In genomic region chr11:91299980-91300379, GRCh38 we compare ENCODE assay signal across 15 cellular contexts.
DNase-seq lines count a peak whose midpoint lies in the region; ATAC-seq, FAIRE-seq and TF ChIP-seq lines count a peak whose summit lies in the region.
"Had no signal": no experiment of that assay in that cellular context is flagged by ENCODE, and none has a peak within 500 bp of the region (broad histone marks: within the 10 kb centered on the region; RNA-seq: fewer than 3 reads in every experiment).

No MANE protein-coding gene starts in this region.

- FAIRE-seq in kidney (lab: Jason Lieb, UNC), result no peak
- FAIRE-seq: GM18507, H1, keratinocyte had no signal

- TF ChIP-seq CTCF in astrocyte of the cerebellum (IDR thresholded peaks at IDR 0.05; ENCODE audit: low read depth, low read length, missing control alignments) (no peak), kidney (IDR thresholded peaks at IDR 0.05; ENCODE audit: borderline replicate concordance, extremely low read depth, insufficient read depth) (no peak)

- H3K36me3 ChIP-seq in kidney (ENCODE audit: control insufficient read depth in 1 of 2, insufficient read depth in 2 of 2, low read length in 2 of 2), result no peaks in the 10 kb centered on the region

- ATAC-seq in GM19397 (IDR thresholded peaks at IDR 0.05; ENCODE audit: unreplicated experiment) (peak; percentile 44), HG03342 (IDR thresholded peaks at IDR 0.05; ENCODE audit: unreplicated experiment) (peak; percentile 63)
- ATAC-seq: natural killer cell had no signal

- no peaks in the 10 kb centered on the region for H3K4me1 ChIP-seq in kidney (ENCODE audit: control insufficient read depth in 1 of 2, insufficient read depth in 1 of 2, low read depth in 1 of 2, low read length in 2 of 2)

- H3K9me3 ChIP-seq in kidney (ENCODE audit: control insufficient read depth in 1 of 2, low read length in 2 of 2), result no peaks in the 10 kb centered on the region

- DNase-seq in astrocyte of the cerebellum (ENCODE audit: low read depth), result peak; percentile 22
- DNase-seq in smooth muscle cell of the brain vasculature (ENCODE audit: low read depth, low spot score), result peak; percentile 2
- no peak for DNase-seq in GM03348 (ENCODE audit: low spot score)
- DNase-seq in kidney, result no peak
- DNase-seq in NCI-H2227 (lab: John Stamatoyannopoulos, UW; ENCODE audit: unreplicated experiment), result no peak
- DNase-seq: aorta, DMS 273 treated with DMSO at 0.1 percent for 48 hours, natural killer cell, NCI-H2081 treated with DMSO at 0.1 percent for 48 hours had no signal

- intact Hi-C loops in kidney (cut with DNase I), result no loop called here

- in situ Hi-C loops in astrocyte of the cerebellum (cut with HindIII; ENCODE audit: low sequenced_read_pairs), result no loop called here

- H3K9ac ChIP-seq in kidney (ENCODE audit: low read length in 2 of 2), result no peak overlapping the region

- no peak overlapping the region for H3K4me3 ChIP-seq in astrocyte of the cerebellum (ENCODE audit: low read depth, low read length)
- no peak overlapping the region for H3K4me3 ChIP-seq in kidney (ENCODE audit: low read length in 2 of 2)

- H3K27ac ChIP-seq in kidney (ENCODE audit: low read depth in 2 of 2, low read length in 2 of 2), result no peak overlapping the region
- H3K27ac ChIP-seq: RWPE1 had no signal

Comparison
In these comparisons a context has a peak if more than half of its experiments do, and no peak if none do; other contexts are left out.
1. DNase-seq: peak in astrocyte of the cerebellum (single experiment) and smooth muscle cell of the brain vasculature (single experiment); none in GM03348 (single experiment), kidney (single experiment) and NCI-H2227 (single experiment).